Comparison of ENCODE assay signal across 15 cellular contexts in the genomic region with DNA sequence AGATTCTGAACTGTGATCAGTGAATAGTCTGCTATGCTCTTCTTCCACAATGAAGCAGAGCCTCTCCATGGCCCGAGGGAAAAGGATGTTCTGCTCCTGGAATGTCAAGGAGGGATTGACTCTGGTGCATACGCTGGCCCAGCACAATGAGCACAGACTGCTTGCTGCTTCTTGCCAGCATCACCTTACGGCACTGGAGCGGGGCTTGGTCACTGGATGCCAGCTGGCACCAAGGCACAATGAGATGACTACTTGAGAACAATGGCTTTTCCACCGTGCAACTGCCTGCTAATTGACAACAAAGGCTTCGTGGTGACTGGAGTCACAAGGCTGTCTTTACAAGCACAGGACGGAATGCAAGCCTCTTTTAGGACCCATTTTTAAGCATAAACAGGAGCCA.
DNase-seq lines count a peak whose midpoint lies in the region; ATAC-seq and TF ChIP-seq lines count a peak whose summit lies in the region.
"Had no signal": no experiment of that assay in that cellular context is flagged by ENCODE, and none has a peak within 500 bp of the region (broad histone marks: within the 10 kb centered on the region; RNA-seq: fewer than 3 reads in every experiment).

No MANE protein-coding gene starts in this region.

- no peaks in the 10 kb centered on the region; the same call in 1 of the 3 replicates for H3K9me3 Mint-ChIP-seq in GM23338
- no peaks in the 10 kb centered on the region for H3K9me3 Mint-ChIP-seq in activated naive CD4-positive, alpha-beta T cell treated with anti-CD3 and anti-CD28 coated beads for 36 hours
- H3K9me3 Mint-ChIP-seq: activated naive CD4-positive, alpha-beta T cell treated with anti-CD3 and anti-CD28 coated beads, Interleukin-2, amount 50 U/mL, for 24 hours; endodermal cell; memory B cell had no signal

- CTCF ChIA-PET in activated naive CD4-positive, alpha-beta T cell treated with anti-CD3 and anti-CD28 coated beads for 36 hours (lab: Charles Lee), result no interaction called here

- no peak overlapping the region for H2AFZ ChIP-seq in GM23338

- H3K4me1 ChIP-seq in GM23338 (ENCODE audit: insufficient read depth), result no peaks in the 10 kb centered on the region; the same call in 1 of the 2 replicates

- H3K27ac Mint-ChIP-seq in GM23338, result no peak overlapping the region
- H3K27ac Mint-ChIP-seq in activated naive CD4-positive, alpha-beta T cell treated with anti-CD3 and anti-CD28 coated beads for 36 hours, result no peak overlapping the region
- H3K27ac Mint-ChIP-seq: activated naive CD4-positive, alpha-beta T cell treated with anti-CD3 and anti-CD28 coated beads, Interleukin-2, amount 50 U/mL, for 24 hours; endodermal cell; memory B cell had no signal

- intact Hi-C loops in dorsolateral prefrontal cortex (cut with DNase I), result no loop called here
- intact Hi-C loops in activated naive CD4-positive, alpha-beta T cell treated with anti-CD3 and anti-CD28 coated beads for 36 hours (cut with micrococcal nuclease), result no loop called here

- H3K79me2 ChIP-seq in GM23338 (replicated peaks; ENCODE audit: insufficient read depth), result no peaks in the 10 kb centered on the region

- no peaks in the 10 kb centered on the region for H4K20me1 ChIP-seq in GM23338 (replicated peaks; ENCODE audit: insufficient read depth)

- H3K36me3 Mint-ChIP-seq in GM23338 (ENCODE audit: low read depth), result no peaks in the 10 kb centered on the region
- no peaks in the 10 kb centered on the region for H3K36me3 Mint-ChIP-seq in activated naive CD4-positive, alpha-beta T cell treated with anti-CD3 and anti-CD28 coated beads for 36 hours (ENCODE audit: low read depth)
- H3K36me3 Mint-ChIP-seq: activated naive CD4-positive, alpha-beta T cell treated with anti-CD3 and anti-CD28 coated beads, Interleukin-2, amount 50 U/mL, for 24 hours; memory B cell had no signal

- H3F3A ChIP-seq in GM23338 (replicated peaks; ENCODE audit: low read depth), result no peaks in the 10 kb centered on the region

- DNase-seq in GM23338 (ENCODE audit: low spot score) (no peak), NCI-H2196 (lab: John Stamatoyannopoulos, UW; ENCODE audit: unreplicated experiment) (peak; percentile 81), dorsolateral prefrontal cortex (peak; percentile 61 to 92 (median 85)), occipital lobe (lab: John Stamatoyannopoulos, UW) (peak; percentile 70), foreskin melanocyte (no peak)
- no peak for DNase-seq in activated naive CD4-positive, alpha-beta T cell treated with anti-CD3 and anti-CD28 coated beads for 36 hours
- no peak for DNase-seq in stimulated activated CD4-positive, alpha-beta T cell treated with anti-CD3 and anti-CD28 coated beads, Interleukin-12 subunit alpha, Interleukin-12 subunit beta, amount 100 ng/mL, for 4 hours
- DNase-seq: activated CD4-positive, CD25-positive, alpha-beta regulatory T cell treated with anti-CD3 and anti-CD28 coated beads, Interleukin-2, amount 50 U/mL, for 72 hours; AML-193; DND-41; endodermal cell; H7; T-helper 2 cell had no signal

- no peak overlapping the region for H3K4me3 Mint-ChIP-seq in GM23338
- H3K4me3 Mint-ChIP-seq in activated naive CD4-positive, alpha-beta T cell treated with anti-CD3 and anti-CD28 coated beads for 36 hours, result no peak overlapping the region
- H3K4me3 Mint-ChIP-seq: activated naive CD4-positive, alpha-beta T cell treated with anti-CD3 and anti-CD28 coated beads, Interleukin-2, amount 50 U/mL, for 24 hours; endodermal cell; memory B cell had no signal

- no peaks in the 10 kb centered on the region for H3K9me2 ChIP-seq in GM23338 (ENCODE audit: insufficient read depth)

- H3K4me3 ChIP-seq in GM23338 (no peak overlapping the region), dorsolateral prefrontal cortex (peak overlapping the region in 6 of 59 donors; percentile 3 to 28 (median 8))

- H3K27me3 Mint-ChIP-seq in GM23338 (ENCODE audit: insufficient read depth, low read depth, poor library complexity), result peaks cover 4% of the 10 kb centered on the region
- H3K27me3 Mint-ChIP-seq in activated naive CD4-positive, alpha-beta T cell treated with anti-CD3 and anti-CD28 coated beads for 36 hours (ENCODE audit: low read depth), result no peaks in the 10 kb centered on the region
- H3K27me3 Mint-ChIP-seq: activated naive CD4-positive, alpha-beta T cell treated with anti-CD3 and anti-CD28 coated beads, Interleukin-2, amount 50 U/mL, for 24 hours had no signal

- TF ChIP-seq CTCF in GM23338 (conservative IDR thresholded peaks at IDR 0.05; ENCODE audit: low read depth in 2 of 2) (no peak), dorsolateral prefrontal cortex (IDR thresholded peaks at IDR 0.05 in 54 of 56, conservative IDR thresholded peaks at IDR 0.05 in 2 of 56; ENCODE audit: low read depth in 1 of 56, partially characterized antibody in 56 of 56) (peak in 3 of 56 donors; percentile 13 to 21 (median 19))

- H3K4me2 ChIP-seq in GM23338, result no peak overlapping the region

- ATAC-seq in GM23338, result peak; percentile 27; the same call in 1 of the 3 replicates

- H3K4me1 Mint-ChIP-seq in GM23338, result peaks cover 5% of the 10 kb centered on the region; the same call in 2 of the 3 replicates
- H3K4me1 Mint-ChIP-seq in activated naive CD4-positive, alpha-beta T cell treated with anti-CD3 and anti-CD28 coated beads for 36 hours (ENCODE audit: low read depth), result no peaks in the 10 kb centered on the region
- H3K4me1 Mint-ChIP-seq: activated naive CD4-positive, alpha-beta T cell treated with anti-CD3 and anti-CD28 coated beads, Interleukin-2, amount 50 U/mL, for 24 hours; endodermal cell; memory B cell had no signal

- H3K27ac ChIP-seq in GM23338 (ENCODE audit: low read depth) (no peak overlapping the region), dorsolateral prefrontal cortex (peak overlapping the region; percentile 51 to 98 (median 92))

- H3K36me3 ChIP-seq in GM23338 (ENCODE audit: insufficient read depth), result no peaks in the 10 kb centered on the region

- H3K27me3 ChIP-seq in GM23338 (ENCODE audit: insufficient read depth) (no peaks in the 10 kb centered on the region), dorsolateral prefrontal cortex (no peaks in the 10 kb centered on the region)

TF ChIP-seq in GM23338, 12 proteins besides CTCF, POLR2A, EP300 and RAD21:
- TF ChIP-seq STAT1 (IDR thresholded peaks at IDR 0.05; ENCODE audit: unreplicated experiment), result no peak
- TF ChIP-seq, protein P1, sequence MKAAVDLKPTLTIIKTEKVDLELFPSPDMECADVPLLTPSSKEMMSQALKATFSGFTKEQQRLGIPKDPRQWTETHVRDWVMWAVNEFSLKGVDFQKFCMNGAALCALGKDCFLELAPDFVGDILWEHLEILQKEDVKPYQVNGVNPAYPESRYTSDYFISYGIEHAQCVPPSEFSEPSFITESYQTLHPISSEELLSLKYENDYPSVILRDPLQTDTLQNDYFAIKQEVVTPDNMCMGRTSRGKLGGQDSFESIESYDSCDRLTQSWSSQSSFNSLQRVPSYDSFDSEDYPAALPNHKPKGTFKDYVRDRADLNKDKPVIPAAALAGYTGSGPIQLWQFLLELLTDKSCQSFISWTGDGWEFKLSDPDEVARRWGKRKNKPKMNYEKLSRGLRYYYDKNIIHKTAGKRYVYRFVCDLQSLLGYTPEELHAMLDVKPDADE (IDR thresholded peaks at IDR 0.05), result no peak

Comparison
In these comparisons a context has a peak if more than half of its experiments do, and no peak if none do; other contexts are left out.
1. DNase-seq: peak in NCI-H2196 (single experiment), dorsolateral prefrontal cortex (10 of 10) and occipital lobe (single experiment); none in GM23338 (single experiment), activated naive CD4-positive, alpha-beta T cell treated with anti-CD3 and anti-CD28 coated beads for 36 hours (single experiment), stimulated activated CD4-positive, alpha-beta T cell treated with anti-CD3 and anti-CD28 coated beads, Interleukin-12 subunit alpha, Interleukin-12 subunit beta, amount 100 ng/mL, for 4 hours (single experiment) and foreskin melanocyte (single experiment).